ENCODE assay signal across 2 cellular contexts in genomic region chr11:44243086-44243485, GRCh38.
TF ChIP-seq lines count a peak whose summit lies in the region.

No MANE protein-coding gene starts in this region.

TF ChIP-seq in HCT116, 20 proteins besides CTCF, POLR2A, EP300 and RAD21:
- TF ChIP-seq, protein P1, sequence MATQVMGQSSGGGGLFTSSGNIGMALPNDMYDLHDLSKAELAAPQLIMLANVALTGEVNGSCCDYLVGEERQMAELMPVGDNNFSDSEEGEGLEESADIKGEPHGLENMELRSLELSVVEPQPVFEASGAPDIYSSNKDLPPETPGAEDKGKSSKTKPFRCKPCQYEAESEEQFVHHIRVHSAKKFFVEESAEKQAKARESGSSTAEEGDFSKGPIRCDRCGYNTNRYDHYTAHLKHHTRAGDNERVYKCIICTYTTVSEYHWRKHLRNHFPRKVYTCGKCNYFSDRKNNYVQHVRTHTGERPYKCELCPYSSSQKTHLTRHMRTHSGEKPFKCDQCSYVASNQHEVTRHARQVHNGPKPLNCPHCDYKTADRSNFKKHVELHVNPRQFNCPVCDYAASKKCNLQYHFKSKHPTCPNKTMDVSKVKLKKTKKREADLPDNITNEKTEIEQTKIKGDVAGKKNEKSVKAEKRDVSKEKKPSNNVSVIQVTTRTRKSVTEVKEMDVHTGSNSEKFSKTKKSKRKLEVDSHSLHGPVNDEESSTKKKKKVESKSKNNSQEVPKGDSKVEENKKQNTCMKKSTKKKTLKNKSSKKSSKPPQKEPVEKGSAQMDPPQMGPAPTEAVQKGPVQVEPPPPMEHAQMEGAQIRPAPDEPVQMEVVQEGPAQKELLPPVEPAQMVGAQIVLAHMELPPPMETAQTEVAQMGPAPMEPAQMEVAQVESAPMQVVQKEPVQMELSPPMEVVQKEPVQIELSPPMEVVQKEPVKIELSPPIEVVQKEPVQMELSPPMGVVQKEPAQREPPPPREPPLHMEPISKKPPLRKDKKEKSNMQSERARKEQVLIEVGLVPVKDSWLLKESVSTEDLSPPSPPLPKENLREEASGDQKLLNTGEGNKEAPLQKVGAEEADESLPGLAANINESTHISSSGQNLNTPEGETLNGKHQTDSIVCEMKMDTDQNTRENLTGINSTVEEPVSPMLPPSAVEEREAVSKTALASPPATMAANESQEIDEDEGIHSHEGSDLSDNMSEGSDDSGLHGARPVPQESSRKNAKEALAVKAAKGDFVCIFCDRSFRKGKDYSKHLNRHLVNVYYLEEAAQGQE (IDR thresholded peaks at IDR 0.05; ENCODE audit: low read depth) = no peak
- TF ChIP-seq CEBPB (IDR thresholded peaks at IDR 0.05; ENCODE audit: low read depth) (no peak), MAX (IDR thresholded peaks at IDR 0.05) (no peak), SRF (IDR thresholded peaks at IDR 0.05; ENCODE audit: low read depth) (no peak), ZNF274 (IDR thresholded peaks at IDR 0.05; ENCODE audit: low read depth, low read length) (no peak), EZH2 (IDR thresholded peaks at IDR 0.05) (no peak), ELF1 (IDR thresholded peaks at IDR 0.05; ENCODE audit: borderline replicate concordance, low read depth) (no peak), EZH2phosphoT487 (IDR thresholded peaks at IDR 0.05; ENCODE audit: borderline replicate concordance) (no peak), FOSL1 (IDR thresholded peaks at IDR 0.05; ENCODE audit: low read depth) (no peak), JUND (IDR thresholded peaks at IDR 0.05) (no peak), SP1 (IDR thresholded peaks at IDR 0.05; ENCODE audit: low read depth) (no peak), CBX3 (IDR thresholded peaks at IDR 0.05; ENCODE audit: low read depth) (no peak), EGR1 (IDR thresholded peaks at IDR 0.05; ENCODE audit: low read depth) (no peak), ZFX (IDR thresholded peaks at IDR 0.05) (no peak), YY1 (IDR thresholded peaks at IDR 0.05; ENCODE audit: extremely low read depth, insufficient replicate concordance, low read depth, low read length) (no peak), POLR2AphosphoS5 (IDR thresholded peaks at IDR 0.05; ENCODE audit: low read depth, low read length) (no peak)
- TF ChIP-seq, protein P2, sequence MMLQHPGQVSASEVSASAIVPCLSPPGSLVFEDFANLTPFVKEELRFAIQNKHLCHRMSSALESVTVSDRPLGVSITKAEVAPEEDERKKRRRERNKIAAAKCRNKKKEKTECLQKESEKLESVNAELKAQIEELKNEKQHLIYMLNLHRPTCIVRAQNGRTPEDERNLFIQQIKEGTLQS (IDR thresholded peaks at IDR 0.05) = no peak

TF ChIP-seq in SK-N-SH treated with all-trans-retinoic acid at 6 μM for 48 hours, 23 proteins besides CTCF, POLR2A, EP300 and RAD21 (continued from another document):
- TF ChIP-seq PATZ1 (CRISPR knock-in tag; IDR thresholded peaks at IDR 0.05; ENCODE audit: borderline replicate concordance) = no peak
- TF ChIP-seq ZNF70 (CRISPR knock-in tag; IDR thresholded peaks at IDR 0.05) = no peak
- TF ChIP-seq, protein P3, sequence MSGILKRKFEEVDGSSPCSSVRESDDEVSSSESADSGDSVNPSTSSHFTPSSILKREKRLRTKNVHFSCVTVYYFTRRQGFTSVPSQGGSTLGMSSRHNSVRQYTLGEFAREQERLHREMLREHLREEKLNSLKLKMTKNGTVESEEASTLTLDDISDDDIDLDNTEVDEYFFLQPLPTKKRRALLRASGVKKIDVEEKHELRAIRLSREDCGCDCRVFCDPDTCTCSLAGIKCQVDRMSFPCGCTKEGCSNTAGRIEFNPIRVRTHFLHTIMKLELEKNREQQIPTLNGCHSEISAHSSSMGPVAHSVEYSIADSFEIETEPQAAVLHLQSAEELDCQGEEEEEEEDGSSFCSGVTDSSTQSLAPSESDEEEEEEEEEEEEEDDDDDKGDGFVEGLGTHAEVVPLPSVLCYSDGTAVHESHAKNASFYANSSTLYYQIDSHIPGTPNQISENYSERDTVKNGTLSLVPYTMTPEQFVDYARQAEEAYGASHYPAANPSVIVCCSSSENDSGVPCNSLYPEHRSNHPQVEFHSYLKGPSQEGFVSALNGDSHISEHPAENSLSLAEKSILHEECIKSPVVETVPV (CRISPR knock-in tag; IDR thresholded peaks at IDR 0.05) = no peak
- TF ChIP-seq SNAI2 (CRISPR knock-in tag; IDR thresholded peaks at IDR 0.05) = no peak
